1 cellular context compared by ENCODE assay signal in the genomic region with DNA sequence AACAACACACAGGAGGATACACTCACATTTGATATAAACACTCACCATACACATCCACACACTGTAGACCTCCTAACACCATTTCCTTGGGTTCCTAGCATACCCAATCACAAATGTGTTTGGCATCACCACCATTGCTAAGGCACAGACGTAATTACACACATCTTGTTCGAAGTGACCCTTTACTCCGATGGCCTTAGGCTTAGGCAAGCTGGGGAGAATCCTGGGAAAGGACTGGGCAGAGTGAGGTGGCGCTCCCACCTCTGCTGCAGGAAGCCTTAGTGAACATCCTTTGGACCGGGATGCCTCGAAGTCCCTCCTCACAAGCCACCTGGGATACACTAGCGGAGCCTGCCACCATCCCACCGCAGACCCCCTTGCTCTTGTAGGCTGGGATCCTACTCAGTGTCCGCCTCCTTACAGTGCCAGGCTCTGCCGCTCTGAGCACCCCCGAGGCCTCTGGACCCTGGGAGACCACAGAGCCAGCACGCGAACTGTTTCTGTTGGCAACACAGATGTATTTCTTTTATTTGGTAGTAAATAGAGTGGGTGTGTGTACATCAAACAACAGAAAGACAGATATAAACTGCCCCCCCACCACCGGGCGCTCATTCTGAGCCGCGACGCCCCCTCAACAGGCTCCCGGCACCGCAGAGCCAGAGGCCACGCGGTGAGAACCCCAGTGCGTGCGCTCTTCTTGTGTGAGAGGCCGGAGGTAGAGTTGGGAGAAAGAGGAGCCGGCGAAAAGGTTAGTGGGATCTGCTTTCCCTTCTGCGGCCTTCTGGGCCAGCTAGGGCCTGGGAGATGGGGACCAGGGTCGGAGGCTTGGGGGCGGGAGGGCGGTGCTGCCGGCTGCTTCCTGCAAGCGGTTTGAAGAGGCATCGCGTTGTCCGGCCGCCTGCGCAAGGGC.
TF ChIP-seq lines count a peak whose summit lies in the region.

No MANE protein-coding gene starts in this region.

TF ChIP-seq in GM12878, 131 proteins besides CTCF, POLR2A, EP300 and RAD21:
- TF ChIP-seq CBFB (IDR thresholded peaks at IDR 0.05; ENCODE audit: low read depth) (no peak), WRNIP1 (IDR thresholded peaks at IDR 0.05; ENCODE audit: borderline replicate concordance, low read depth, low read length) (no peak), MYB (IDR thresholded peaks at IDR 0.05; ENCODE audit: borderline replicate concordance, low read depth, low read length) (no peak), TCF7 (IDR thresholded peaks at IDR 0.05; ENCODE audit: borderline replicate concordance) (no peak), ZNF274 (IDR thresholded peaks at IDR 0.05; ENCODE audit: insufficient read depth, insufficient read length) (no peak), NR2C1 (IDR thresholded peaks at IDR 0.05) (no peak), PML (IDR thresholded peaks at IDR 0.05; ENCODE audit: low read length) (no peak), ZZZ3 (IDR thresholded peaks at IDR 0.05; ENCODE audit: control insufficient read depth, insufficient read length, low read depth) (no peak), SMC3 (IDR thresholded peaks at IDR 0.05; ENCODE audit: borderline replicate concordance, low read length) (no peak), BMI1 (IDR thresholded peaks at IDR 0.05; ENCODE audit: borderline replicate concordance) (no peak), SP1 (IDR thresholded peaks at IDR 0.05; ENCODE audit: low read depth, low read length) (no peak), LARP7 (IDR thresholded peaks at IDR 0.05) (no peak), SREBF1 (IDR thresholded peaks at IDR 0.05; ENCODE audit: low read length) (no peak), SREBF2 (IDR thresholded peaks at IDR 0.05; ENCODE audit: low read length) (no peak), POU2F2 (IDR thresholded peaks at IDR 0.05; ENCODE audit: borderline replicate concordance, low read depth, low read length) (no peak), CREM (IDR thresholded peaks at IDR 0.05; ENCODE audit: low read depth) (no peak), ATF7 (IDR thresholded peaks at IDR 0.05; ENCODE audit: low read depth) (no peak), TARDBP (IDR thresholded peaks at IDR 0.05; ENCODE audit: borderline replicate concordance) (no peak), SIX5 (IDR thresholded peaks at IDR 0.05; ENCODE audit: low read depth, low read length, severe bottlenecking) (no peak)
